15 cellular contexts compared by ENCODE assay signal in genomic region chr3:52124766-52125165, GRCh38.
"Had no signal": no experiment of that assay in that cellular context is flagged by ENCODE, and none has a peak within 500 bp of the region (broad histone marks: within the 10 kb centered on the region; RNA-seq: fewer than 3 reads in every experiment).

No MANE protein-coding gene starts in this region.

- H3K27me3 ChIP-seq: colonic mucosa, esophagus squamous epithelium, gastroesophageal sphincter, neutrophil had no signal

- H3K36me3 ChIP-seq: colonic mucosa, esophagus squamous epithelium, gastroesophageal sphincter, left ventricle myocardium inferior had no signal

- H3K27me3 Mint-ChIP-seq: naive B cell had no signal

- H3K27ac ChIP-seq: colonic mucosa, esophagus squamous epithelium, gastroesophageal sphincter, left ventricle myocardium inferior, neutrophil had no signal

- H3K4me3 Mint-ChIP-seq: naive B cell had no signal

- ATAC-seq: gastroesophageal sphincter had no signal

- H3K4me1 ChIP-seq: colonic mucosa had no signal

- H3K36me3 Mint-ChIP-seq: naive B cell had no signal

- H3K4me3 ChIP-seq: colonic mucosa, esophagus squamous epithelium, gastroesophageal sphincter, left ventricle myocardium inferior had no signal

- H3K9me3 ChIP-seq: colonic mucosa, esophagus squamous epithelium, gastroesophageal sphincter, left ventricle myocardium inferior, neutrophil had no signal

- DNase-seq: colonic mucosa; dermis blood vessel endothelial cell; esophagus squamous epithelium; foreskin fibroblast; glutamatergic neuron; islet precursor cell; left ventricle myocardium inferior; mesendoderm; naive B cell; small intestine; stimulated activated CD4-positive, alpha-beta T cell treated with anti-CD3 and anti-CD28 coated beads, Interleukin-2, amount 100 ng/mL, for 48 hours; stimulated activated naive CD4-positive, alpha-beta T cell treated with Interleukin-2 at 50 U/mL for 16 hours; trophoblast cell had no signal

- H3K9me3 Mint-ChIP-seq: naive B cell had no signal
